1 cellular context compared by ENCODE assay signal in genomic region chr4:60744767-60745166, GRCh38.
TF ChIP-seq lines count a peak whose summit lies in the region.

No MANE protein-coding gene starts in this region.

TF ChIP-seq in WTC11, 78 proteins besides CTCF, POLR2A, EP300 and RAD21 (continued from another document):
- TF ChIP-seq ARID4B (CRISPR knock-in tag; IDR thresholded peaks at IDR 0.05; ENCODE audit: borderline replicate concordance), result no peak
- TF ChIP-seq AR (CRISPR knock-in tag; IDR thresholded peaks at IDR 0.05), result no peak
- no peak for TF ChIP-seq CREB1 (CRISPR knock-in tag; IDR thresholded peaks at IDR 0.05)
- TF ChIP-seq TEAD1 (CRISPR knock-in tag; IDR thresholded peaks at IDR 0.05), result no peak
- TF ChIP-seq ZNF532 (CRISPR knock-in tag; IDR thresholded peaks at IDR 0.05; ENCODE audit: borderline replicate concordance), result no peak
- TF ChIP-seq MLX (CRISPR knock-in tag; IDR thresholded peaks at IDR 0.05), result no peak
